Comparison of ENCODE assay signal across 8 cellular contexts in genomic region chr14:54565236-54566151, GRCh38. TPM values are rescaled to one million over a fixed set of nuclear protein-coding genes. Genes with fewer than 3 reads are reported as not detected.
DNase-seq lines count a peak whose midpoint lies in the region; ATAC-seq lines count a peak whose summit lies in the region.

No MANE protein-coding gene starts in this region.

- H3K4me3 ChIP-seq in CD4-positive, alpha-beta memory T cell (ENCODE audit: low read length in 2 of 2): peak overlapping the region; percentile 52 to 72
- H3K4me3 ChIP-seq in esophagus (ENCODE audit: low read depth in 1 of 2, low read length in 2 of 2) (peak overlapping the region; percentile 52 to 64), mucosa of stomach (ENCODE audit: low read length) (peak overlapping the region; percentile 38)

- peaks cover 0 to 7% of the 10 kb centered on the region in 2 donors for H3K36me3 Mint-ChIP-seq in CD4-positive, alpha-beta memory T cell
- peaks cover 14% of the 10 kb centered on the region for H3K36me3 Mint-ChIP-seq in activated T-cell treated with anti-CD3 and anti-CD28 coated beads, Interleukin-2, amount 50 U/mL, for 24 hours (ENCODE audit: low read depth)

- H3K9me3 Mint-ChIP-seq in CD4-positive, alpha-beta memory T cell: no peaks in the 10 kb centered on the region
- H3K9me3 Mint-ChIP-seq in activated T-cell treated with anti-CD3 and anti-CD28 coated beads, Interleukin-2, amount 50 U/mL, for 24 hours: no peaks in the 10 kb centered on the region

- peak overlapping the region; percentile 86 to 97 (median 94) for H3K27ac Mint-ChIP-seq in CD4-positive, alpha-beta memory T cell
- peak overlapping the region; percentile 77 for H3K27ac Mint-ChIP-seq in activated T-cell treated with anti-CD3 and anti-CD28 coated beads, Interleukin-2, amount 50 U/mL, for 24 hours

- peak; percentile 51 for ATAC-seq in GM19351 (IDR thresholded peaks at IDR 0.05; ENCODE audit: unreplicated experiment)
- peak; percentile 36 for ATAC-seq in HG03457 (IDR thresholded peaks at IDR 0.05; ENCODE audit: unreplicated experiment)

- no peaks in the 10 kb centered on the region for H3K36me3 ChIP-seq in CD4-positive, alpha-beta memory T cell (ENCODE audit: insufficient read depth, low read length)
- H3K36me3 ChIP-seq in esophagus (ENCODE audit: control insufficient read depth in 2 of 2, insufficient read depth in 2 of 2, low read length in 1 of 2) (no peaks in the 10 kb centered on the region), mucosa of stomach (ENCODE audit: control insufficient read depth, insufficient read depth, low read length) (no peaks in the 10 kb centered on the region)

- intact Hi-C loops in CD4-positive, alpha-beta memory T cell (cut with micrococcal nuclease): loop anchor here (1.0 to 5.0 kb wide), 11 partner anchors 56 to 1552 kb away; partner anchors contain the start of genes CGRRF1, CNIH1, DDHD1 and GMFB

- peaks cover 16% of the 10 kb centered on the region for H3K4me1 ChIP-seq in CD4-positive, alpha-beta memory T cell (ENCODE audit: insufficient read depth, low read length)
- no peaks in the 10 kb centered on the region for H3K4me1 ChIP-seq in esophagus (ENCODE audit: control insufficient read depth in 2 of 2, insufficient read depth in 2 of 2, low read length in 1 of 2)
- H3K4me1 ChIP-seq in mucosa of stomach (ENCODE audit: control insufficient read depth, insufficient read depth, low read length): peaks cover 11% of the 10 kb centered on the region

- WGBS in esophagus, 2 donors: 1% methylated on average over 76 to 86 of the region's 86 CpGs

- no peaks in the 10 kb centered on the region for H3K27me3 ChIP-seq in CD4-positive, alpha-beta memory T cell (ENCODE audit: insufficient read depth, low read length)
- no peaks in the 10 kb centered on the region for H3K27me3 ChIP-seq in esophagus (ENCODE audit: control insufficient read depth in 1 of 2, insufficient read depth in 2 of 2, low read length in 2 of 2)
- peaks cover 29% of the 10 kb centered on the region for H3K27me3 ChIP-seq in mucosa of stomach (ENCODE audit: control insufficient read depth, insufficient read depth, low read length)

- peaks cover 8 to 31% (median 11%) of the 10 kb centered on the region in 4 donors for H3K4me1 Mint-ChIP-seq in CD4-positive, alpha-beta memory T cell
- H3K4me1 Mint-ChIP-seq in activated T-cell treated with anti-CD3 and anti-CD28 coated beads, Interleukin-2, amount 50 U/mL, for 24 hours (ENCODE audit: low read depth): peaks cover 32% of the 10 kb centered on the region

- H3K9ac ChIP-seq in mucosa of stomach (ENCODE audit: low read length): peak overlapping the region; percentile 98

- POLR2A ChIA-PET in CD4-positive, alpha-beta memory T cell (lab: Charles Lee; ENCODE audit: partially characterized antibody): interaction anchor here (0.6 to 3.9 kb wide), 17 partner anchors 56 to 537 kb away, joined by 3 to 62 read pairs (median 4); partner anchors contain the start of genes CDKN3, CGRRF1, GCH1 and MAPK1IP1L

- peak overlapping the region; percentile 86 to 90 (median 88) for H3K4me3 Mint-ChIP-seq in CD4-positive, alpha-beta memory T cell
- H3K4me3 Mint-ChIP-seq in activated T-cell treated with anti-CD3 and anti-CD28 coated beads, Interleukin-2, amount 50 U/mL, for 24 hours: peak overlapping the region; percentile 72

- H3K27ac ChIP-seq in CD4-positive, alpha-beta memory T cell (ENCODE audit: low read depth, low read length): peak overlapping the region; percentile 79
- peak overlapping the region; percentile 88 to 90 for H3K27ac ChIP-seq in esophagus (ENCODE audit: low read depth in 2 of 2, low read length in 1 of 2)

- CTCF ChIA-PET in CD4-positive, alpha-beta memory T cell (lab: Charles Lee; ENCODE audit: partially characterized antibody): interaction anchor here (0.6 to 8.5 kb wide), 12 partner anchors 8 to 864 kb away, joined by 3 to 245 read pairs (median 5); partner anchors contain the start of genes CGRRF1 and GCH1

- peak; percentile 81 to 91 (median 85) for DNase-seq in CD4-positive, alpha-beta memory T cell
- DNase-seq in NOMO-1 (lab: John Stamatoyannopoulos, UW; ENCODE audit: unreplicated experiment in 2 of 2): peak; percentile 44 to 66
- peak; percentile 84 for DNase-seq in activated T-cell treated with anti-CD3 and anti-CD28 coated beads, Interleukin-2, amount 50 U/mL, for 24 hours
- peak; percentile 23 for DNase-seq in stimulated activated CD8-positive, alpha-beta memory T cell treated with anti-CD3 and anti-CD28 coated beads, Interleukin-7, amount 100 ng/mL, for 24 hours (ENCODE audit: low read depth)

- H3K27me3 Mint-ChIP-seq in CD4-positive, alpha-beta memory T cell: peaks cover 2 to 3% of the 10 kb centered on the region in 2 donors
- H3K27me3 Mint-ChIP-seq in activated T-cell treated with anti-CD3 and anti-CD28 coated beads, Interleukin-2, amount 50 U/mL, for 24 hours: peaks cover 18% of the 10 kb centered on the region

- H3K9me3 ChIP-seq in CD4-positive, alpha-beta memory T cell (ENCODE audit: control insufficient read depth in 1 of 2, low read length in 2 of 2): no peaks in the 10 kb centered on the region
- H3K9me3 ChIP-seq in esophagus (ENCODE audit: control insufficient read depth in 2 of 2, insufficient read depth in 1 of 2, low read depth in 1 of 2, low read length in 1 of 2) (no peaks in the 10 kb centered on the region), mucosa of stomach (ENCODE audit: control insufficient read depth, low read length) (no peaks in the 10 kb centered on the region)

RNA-seq across cellular contexts. Expression of gene SAMD4A, which starts 1.4 kb away (rescaled TPM):
- 1 to 10 TPM in 1 of 2 experiments, under 1 TPM in 1; 0.93 to 1.4 TPM for total RNA-seq in CD4-positive, alpha-beta memory T cell
- under 1 TPM in 1 of 2 donors, not detected in 1; 0.72 TPM for polyA plus RNA-seq in CD4-positive, alpha-beta memory T cell
- 1 to 10 TPM; 1.1 to 1.7 TPM for polyA plus RNA-seq in esophagus

RNA-seq across cellular contexts. Expression of gene CGRRF1, which starts 55.8 kb away (rescaled TPM):
- 10 to 100 TPM; 21.8 to 23.8 TPM for total RNA-seq in CD4-positive, alpha-beta memory T cell
- polyA plus RNA-seq in CD4-positive, alpha-beta memory T cell: 10 to 100 TPM; 25.9 to 60.7 TPM
- polyA plus RNA-seq in esophagus: 10 to 100 TPM in 1 of 2 donors, 1 to 10 TPM in 1; 7.8 to 10.6 TPM

Comparison
In these comparisons a context has a peak if more than half of its experiments do, and no peak if none do; other contexts are left out.
1. Peak in every context shown above with its lines: DNase-seq, ATAC-seq, H3K4me3 ChIP-seq and H3K27ac ChIP-seq.
2. DNase-seq: peak in every context shown above with its lines; median percentile 85 in CD4-positive, alpha-beta memory T cell; 84 in activated T-cell treated with anti-CD3 and anti-CD28 coated beads, Interleukin-2, amount 50 U/mL, for 24 hours; 55 in NOMO-1; 23 in stimulated activated CD8-positive, alpha-beta memory T cell treated with anti-CD3 and anti-CD28 coated beads, Interleukin-7, amount 100 ng/mL, for 24 hours.